Comparison of ENCODE assay signal across 29 cellular contexts in genomic region chr11:117688255-117688797, GRCh38.
"Had no signal": no experiment of that assay in that cellular context is flagged by ENCODE, and none has a peak within 500 bp of the region (broad histone marks: within the 10 kb centered on the region; RNA-seq: fewer than 3 reads in every experiment).

No MANE protein-coding gene starts in this region.

- H3K36me3 Mint-ChIP-seq: activated naive CD4-positive, alpha-beta T cell treated with anti-CD3 and anti-CD28 coated beads, Interleukin-2, amount 50 U/mL, for 24 hours had no signal

- H3K9me3 Mint-ChIP-seq: activated CD8-positive, alpha-beta T cell treated with anti-CD3 and anti-CD28 coated beads for 36 hours; activated naive CD4-positive, alpha-beta T cell treated with anti-CD3 and anti-CD28 coated beads, Interleukin-2, amount 50 U/mL, for 24 hours; activated naive CD8-positive, alpha-beta T cell treated with anti-CD3 and anti-CD28 coated beads, Interleukin-2, amount 50 U/mL, for 24 hours; activated T-cell treated with anti-CD3 and anti-CD28 coated beads, Interleukin-2, amount 50 U/mL, for 72 hours had no signal

- ATAC-seq: activated CD8-positive, alpha-beta T cell treated with anti-CD3 and anti-CD28 coated beads for 36 hours; activated naive CD8-positive, alpha-beta T cell treated with anti-CD3 and anti-CD28 coated beads, Interleukin-2, amount 50 U/mL, for 24 hours; activated T-cell treated with anti-CD3 and anti-CD28 coated beads, Interleukin-2, amount 50 U/mL, for 72 hours; Right ventricle myocardium inferior had no signal

- H3K27ac ChIP-seq: brain microvascular endothelial cell, cardiac muscle cell, SJCRH30, VCaP had no signal

- H3K27ac Mint-ChIP-seq: activated CD8-positive, alpha-beta T cell treated with anti-CD3 and anti-CD28 coated beads for 36 hours; activated naive CD4-positive, alpha-beta T cell treated with anti-CD3 and anti-CD28 coated beads, Interleukin-2, amount 50 U/mL, for 24 hours; activated naive CD8-positive, alpha-beta T cell treated with anti-CD3 and anti-CD28 coated beads, Interleukin-2, amount 50 U/mL, for 24 hours; activated T-cell treated with anti-CD3 and anti-CD28 coated beads, Interleukin-2, amount 50 U/mL, for 72 hours had no signal

- DNase-seq: activated CD4-positive, alpha-beta T cell treated with anti-CD3 and anti-CD28 coated beads, Interleukin-2, amount 50 U/mL, for 1 hour; activated CD4-positive, CD25-positive, alpha-beta regulatory T cell; activated CD8-positive, alpha-beta memory T cell treated with anti-CD3 and anti-CD28 coated beads, Interleukin-2, amount 50 U/mL, for 4 hours; activated CD8-positive, alpha-beta T cell treated with anti-CD3 and anti-CD28 coated beads for 36 hours; activated effector memory CD4-positive, alpha-beta T cell treated with Interleukin-2 at 50 U/mL for 16 hours; activated naive CD4-positive, alpha-beta T cell; activated naive CD8-positive, alpha-beta T cell treated with anti-CD3 and anti-CD28 coated beads, Interleukin-2, amount 50 U/mL, for 24 hours; activated T-cell treated with anti-CD3 and anti-CD28 coated beads, Interleukin-2, amount 50 U/mL, for 72 hours; amniotic stem cell; brain microvascular endothelial cell; cerebellar nuclear complex; Karpas-422; MM.1S; NCI-H1105; NCI-H1436; NCI-H1694 treated with DMSO at 0.1 percent for 48 hours; NCI-H2081 treated with DMSO at 0.1 percent for 48 hours; NCI-H2171; NCI-H2227 treated with DMSO at 0.1 percent for 48 hours; NCI-H524 treated with DMSO at 0.1 percent for 48 hours; NCI-H748 treated with DMSO at 0.1 percent for 48 hours; RPMI8226; SJCRH30; SK-N-SH; T-helper 1 cell had no signal

- H3K36me3 ChIP-seq: brain microvascular endothelial cell, cardiac muscle cell, SJCRH30 had no signal

- H3K9me3 ChIP-seq: SJCRH30, SK-N-SH had no signal

- H3K4me3 ChIP-seq: cardiac muscle cell, SJCRH30 had no signal

- H3K27me3 ChIP-seq: brain microvascular endothelial cell, cardiac muscle cell, SJCRH30 had no signal
